29 cellular contexts compared by ENCODE assay signal in genomic region chr11:26622201-26622600, GRCh38. TPM values are rescaled to one million over a fixed set of nuclear protein-coding genes. Genes with fewer than 3 reads are reported as not detected.
"Had no signal": no experiment of that assay in that cellular context is flagged by ENCODE, and none has a peak within 500 bp of the region (broad histone marks: within the 10 kb centered on the region; RNA-seq: fewer than 3 reads in every experiment).

No MANE protein-coding gene starts in this region.

- H3K4me1 Mint-ChIP-seq: activated CD4-positive, alpha-beta memory T cell treated with anti-CD3 and anti-CD28 coated beads, Interleukin-2, amount 10 ng/mL, durations not matched to agents 7 days and 5 days; activated CD8-positive, alpha-beta memory T cell treated with anti-CD3 and anti-CD28 coated beads, Interleukin-2, amount 10 ng/mL, durations not matched to agents 7 days and 5 days; activated naive CD8-positive, alpha-beta T cell treated with anti-CD3 and anti-CD28 coated beads, Interleukin-2, amount 50 U/mL, for 24 hours; memory B cell; stimulated activated naive B cell treated with anti-CD40 and anti-IgM and Interleukin-4, amounts not matched to agents 10 μg/mL and 1 μg/mL and 100 μg/mL, for 72 hours had no signal

- DNase-seq: activated CD4-positive, alpha-beta memory T cell treated with anti-CD3 and anti-CD28 coated beads, Interleukin-2, amount 10 ng/mL, durations not matched to agents 7 days and 5 days; activated CD4-positive, alpha-beta T cell treated with anti-CD3 and anti-CD28 coated beads for 48 hours; activated CD4-positive, CD25-positive, alpha-beta regulatory T cell; activated CD8-positive, alpha-beta memory T cell treated with anti-CD3 and anti-CD28 coated beads, Interleukin-2, amount 10 ng/mL, durations not matched to agents 7 days and 5 days; activated gamma-delta T cell; activated naive CD4-positive, alpha-beta T cell treated with anti-CD3 and anti-CD28 coated beads, Interleukin-2, amount 50 U/mL, for 16 hours; activated naive CD8-positive, alpha-beta T cell treated with anti-CD3 and anti-CD28 coated beads, Interleukin-2, amount 50 U/mL, for 24 hours; body of pancreas; caudate nucleus; effector CD4-positive, alpha-beta T cell; heart left ventricle; left cardiac atrium; ovary; stimulated activated CD4-positive, alpha-beta T cell treated with anti-CD3 and anti-CD28 coated beads, Interleukin-2, amount 100 ng/mL, for 48 hours; stimulated activated CD8-positive, alpha-beta memory T cell treated with anti-CD3 and anti-CD28 coated beads, Interleukin-4, amount 100 ng/mL, for 48 hours; stimulated activated naive B cell treated with anti-CD40 and anti-IgM and Interleukin-4, amounts not matched to agents 10 μg/mL and 1 μg/mL and 100 μg/mL, for 72 hours; T-helper 9 cell; transverse colon; uterus had no signal

- H3K27ac ChIP-seq: body of pancreas, esophagus muscularis mucosa, heart left ventricle, neutrophil, ovary, prostate gland, transverse colon, uterus had no signal

- H3K4me1 ChIP-seq: body of pancreas, heart left ventricle, prostate gland, transverse colon, uterus had no signal

- H3K36me3 ChIP-seq: esophagus muscularis mucosa, heart left ventricle, neutrophil, ovary, prostate gland, transverse colon, uterus had no signal

- FAIRE-seq: islet of Langerhans had no signal

- H3K27me3 Mint-ChIP-seq: activated CD4-positive, alpha-beta memory T cell treated with anti-CD3 and anti-CD28 coated beads, Interleukin-2, amount 10 ng/mL, durations not matched to agents 7 days and 5 days; activated CD8-positive, alpha-beta memory T cell treated with anti-CD3 and anti-CD28 coated beads, Interleukin-2, amount 10 ng/mL, durations not matched to agents 7 days and 5 days; activated naive CD8-positive, alpha-beta T cell treated with anti-CD3 and anti-CD28 coated beads, Interleukin-2, amount 50 U/mL, for 24 hours; dendritic cell treated with granulocyte-macrophage colony-stimulating factor and Interleukin-4, amounts not matched to agents 40 ng/mL and 50 ng/mL, for 4 days; memory B cell; natural killer cell treated with Interleukin-12 subunit alpha and Interleukin-12 subunit beta and Interleukin-15 and Interleukin-18, amount 100 ng/mL, for 72 hours; stimulated activated naive B cell treated with anti-CD40 and anti-IgM and Interleukin-4, amounts not matched to agents 10 μg/mL and 1 μg/mL and 100 μg/mL, for 72 hours had no signal

- H3K27me3 ChIP-seq: body of pancreas, esophagus muscularis mucosa, heart left ventricle, neutrophil, ovary, transverse colon, uterus had no signal

- H3K9me3 ChIP-seq: body of pancreas, esophagus muscularis mucosa, heart left ventricle, neutrophil, ovary, prostate gland, transverse colon, uterus had no signal

- H3K36me3 Mint-ChIP-seq: activated CD8-positive, alpha-beta memory T cell treated with anti-CD3 and anti-CD28 coated beads, Interleukin-2, amount 10 ng/mL, durations not matched to agents 7 days and 5 days; memory B cell; natural killer cell treated with Interleukin-12 subunit alpha and Interleukin-12 subunit beta and Interleukin-15 and Interleukin-18, amount 100 ng/mL, for 72 hours; stimulated activated naive B cell treated with anti-CD40 and anti-IgM and Interleukin-4, amounts not matched to agents 10 μg/mL and 1 μg/mL and 100 μg/mL, for 72 hours had no signal

- H3K9me3 Mint-ChIP-seq: activated T-helper 1 cell treated with anti-CD3 and anti-CD28 coated beads, Interleukin-12 subunit alpha, Interleukin-12 subunit beta, Interleukin-2, Interleukin-4 antibody, amounts not matched to agents 30 ng/mL and 10 ng/mL and 1 ng/mL, durations not matched to agents 14 hours and 24 hours and 36 hours; dendritic cell treated with granulocyte-macrophage colony-stimulating factor and Interleukin-4, amounts not matched to agents 40 ng/mL and 50 ng/mL, for 4 days; stimulated activated naive B cell treated with anti-CD40 and anti-IgM and Interleukin-4, amounts not matched to agents 10 μg/mL and 1 μg/mL and 100 μg/mL, for 72 hours had no signal

- H3K4me3 ChIP-seq: body of pancreas, esophagus muscularis mucosa, heart left ventricle, ovary, prostate gland, transverse colon, uterus had no signal

- H3K27ac Mint-ChIP-seq: activated CD4-positive, alpha-beta memory T cell treated with anti-CD3 and anti-CD28 coated beads, Interleukin-2, amount 10 ng/mL, durations not matched to agents 7 days and 5 days; activated CD8-positive, alpha-beta memory T cell treated with anti-CD3 and anti-CD28 coated beads, Interleukin-2, amount 10 ng/mL, durations not matched to agents 7 days and 5 days; activated naive CD8-positive, alpha-beta T cell treated with anti-CD3 and anti-CD28 coated beads, Interleukin-2, amount 50 U/mL, for 24 hours; activated T-helper 1 cell treated with anti-CD3 and anti-CD28 coated beads, Interleukin-12 subunit alpha, Interleukin-12 subunit beta, Interleukin-2, Interleukin-4 antibody, amounts not matched to agents 30 ng/mL and 10 ng/mL and 1 ng/mL, durations not matched to agents 14 hours and 24 hours and 36 hours; dendritic cell treated with granulocyte-macrophage colony-stimulating factor and Interleukin-4, amounts not matched to agents 40 ng/mL and 50 ng/mL, for 4 days; memory B cell; natural killer cell treated with Interleukin-12 subunit alpha and Interleukin-12 subunit beta and Interleukin-15 and Interleukin-18, amount 100 ng/mL, for 72 hours; stimulated activated naive B cell treated with anti-CD40 and anti-IgM and Interleukin-4, amounts not matched to agents 10 μg/mL and 1 μg/mL and 100 μg/mL, for 72 hours had no signal

- H3K4me3 Mint-ChIP-seq: activated CD4-positive, alpha-beta memory T cell treated with anti-CD3 and anti-CD28 coated beads, Interleukin-2, amount 10 ng/mL, durations not matched to agents 7 days and 5 days; activated CD8-positive, alpha-beta memory T cell treated with anti-CD3 and anti-CD28 coated beads, Interleukin-2, amount 10 ng/mL, durations not matched to agents 7 days and 5 days; activated naive CD8-positive, alpha-beta T cell treated with anti-CD3 and anti-CD28 coated beads, Interleukin-2, amount 50 U/mL, for 24 hours; activated T-helper 1 cell treated with anti-CD3 and anti-CD28 coated beads, Interleukin-12 subunit alpha, Interleukin-12 subunit beta, Interleukin-2, Interleukin-4 antibody, amounts not matched to agents 30 ng/mL and 10 ng/mL and 1 ng/mL, durations not matched to agents 14 hours and 24 hours and 36 hours; dendritic cell treated with granulocyte-macrophage colony-stimulating factor and Interleukin-4, amounts not matched to agents 40 ng/mL and 50 ng/mL, for 4 days; memory B cell; natural killer cell treated with Interleukin-12 subunit alpha and Interleukin-12 subunit beta and Interleukin-15 and Interleukin-18, amount 100 ng/mL, for 72 hours; stimulated activated naive B cell treated with anti-CD40 and anti-IgM and Interleukin-4, amounts not matched to agents 10 μg/mL and 1 μg/mL and 100 μg/mL, for 72 hours had no signal

RNA-seq across cellular contexts. Expression of gene MUC15, which starts 50.1 kb away (rescaled TPM):
- total RNA-seq: activated CD4-positive, alpha-beta memory T cell treated with anti-CD3 and anti-CD28 coated beads, Interleukin-2, amount 10 ng/mL, durations not matched to agents 7 days and 5 days; activated CD8-positive, alpha-beta memory T cell treated with anti-CD3 and anti-CD28 coated beads, Interleukin-2, amount 10 ng/mL, durations not matched to agents 7 days and 5 days; activated T-helper 1 cell treated with anti-CD3 and anti-CD28 coated beads, Interleukin-12 subunit alpha, Interleukin-12 subunit beta, Interleukin-2, Interleukin-4 antibody, amounts not matched to agents 30 ng/mL and 10 ng/mL and 1 ng/mL, durations not matched to agents 14 hours and 24 hours and 36 hours; heart left ventricle; left cardiac atrium; liver; natural killer cell treated with Interleukin-12 subunit alpha and Interleukin-12 subunit beta and Interleukin-15 and Interleukin-18, amount 100 ng/mL, for 72 hours; temporal lobe; transverse colon had no signal
